Comparison of ENCODE assay signal across 8 cellular contexts in the genomic region with DNA sequence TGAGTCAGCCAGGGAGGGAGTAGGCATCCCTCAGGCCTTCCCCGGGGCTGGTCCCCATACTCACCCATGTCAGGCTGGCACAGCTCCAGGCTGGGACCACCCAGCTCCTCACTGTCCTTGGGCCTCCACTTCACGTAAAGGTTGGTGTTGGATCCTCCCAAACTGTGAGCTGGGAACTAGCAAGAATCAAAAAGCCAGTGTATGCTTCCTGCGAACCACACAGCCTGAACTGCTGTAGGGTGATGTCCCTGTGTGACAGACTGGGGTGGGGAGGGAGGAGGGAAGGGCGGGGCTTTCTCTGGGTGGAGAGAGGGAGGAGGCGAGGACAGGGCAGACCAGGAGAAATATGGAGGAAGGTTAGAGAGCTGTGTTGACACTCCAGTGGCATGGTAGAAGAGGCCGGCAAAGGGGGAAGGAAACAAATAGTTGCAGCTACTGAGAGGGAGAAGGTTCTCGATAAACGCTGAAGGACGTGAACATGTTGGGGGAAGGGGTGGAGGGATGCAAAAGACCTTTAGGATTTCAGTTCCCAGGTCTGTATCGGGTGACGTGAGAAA. TPM values are rescaled to one million over a fixed set of nuclear protein-coding genes. Genes with fewer than 3 reads are reported as not detected.
DNase-seq lines count a peak whose midpoint lies in the region; ATAC-seq and TF ChIP-seq lines count a peak whose summit lies in the region.

No MANE protein-coding gene starts in this region.

- intact Hi-C loops in PC-3 (cut with micrococcal nuclease): loop anchor here (2.0 kb wide), 4 partner anchors 49 to 351 kb away; partner anchors contain the start of gene NACA
- intact Hi-C loops in esophagus squamous epithelium (cut with DNase I): loop anchor here (5.0 kb wide), 1 partner anchor 51 kb away; the partner anchor contains the start of gene PTGES3

- TF ChIP-seq CTCF in PC-3 (conservative IDR thresholded peaks at IDR 0.05; ENCODE audit: low read depth, low read length) (no peak), esophagus squamous epithelium (IDR thresholded peaks at IDR 0.05) (no peak)

- H3K9ac ChIP-seq in HUES64 (ENCODE audit: low read depth, low read length): 0 out of 2 replicates have a peak overlapping the region, but pooled peaks have one; percentile 1
- peak overlapping the region; percentile 78 for H3K9ac ChIP-seq in PC-3 (ENCODE audit: low read length)

- peaks cover 41% of the 10 kb centered on the region for H3K36me3 ChIP-seq in HUES64 (ENCODE audit: insufficient read depth, low read length)
- peaks cover 29% of the 10 kb centered on the region for H3K36me3 ChIP-seq in PC-3 (ENCODE audit: low read depth, low read length)
- H3K36me3 ChIP-seq in esophagus squamous epithelium: peaks cover 26 to 39% (median 37%) of the 10 kb centered on the region in 3 donors

- no peaks in the 10 kb centered on the region for H3K9me2 ChIP-seq in PC-3 (replicated peaks; ENCODE audit: low read length)

- H3K79me2 ChIP-seq in PC-3 (ENCODE audit: low read length): peaks cover 48% of the 10 kb centered on the region

- H3K27ac Mint-ChIP-seq in activated T-cell treated with anti-CD3 and anti-CD28 coated beads, Interleukin-2, amount 50 U/mL, for 24 hours: peak overlapping the region; percentile 94
- H3K27ac Mint-ChIP-seq in naive thymus-derived CD8-positive, alpha-beta T cell: peak overlapping the region; percentile 90 to 100 (median 98)
- peak overlapping the region; percentile 96 for H3K27ac Mint-ChIP-seq in stimulated activated naive B cell treated with anti-CD40 and anti-IgM and Interleukin-4, amounts not matched to agents 10 μg/mL and 1 μg/mL and 100 μg/mL, for 72 hours

- BruUV-seq in PC-3 (replicated peaks; lab: Mats Ljungman, UMichigan): no TSS peak

- no peaks in the 10 kb centered on the region for H3K27me3 Mint-ChIP-seq in activated T-cell treated with anti-CD3 and anti-CD28 coated beads, Interleukin-2, amount 50 U/mL, for 24 hours
- H3K27me3 Mint-ChIP-seq in naive thymus-derived CD8-positive, alpha-beta T cell: no peaks in the 10 kb centered on the region
- H3K27me3 Mint-ChIP-seq in stimulated activated naive B cell treated with anti-CD40 and anti-IgM and Interleukin-4, amounts not matched to agents 10 μg/mL and 1 μg/mL and 100 μg/mL, for 72 hours: no peaks in the 10 kb centered on the region

- H3K4me1 ChIP-seq in HUES64 (ENCODE audit: insufficient read depth, low read length) (peaks cover 30% of the 10 kb centered on the region), PC-3 (ENCODE audit: insufficient read depth, low read length) (peaks cover 39% of the 10 kb centered on the region), esophagus squamous epithelium (peaks cover 41 to 87% (median 42%) of the 10 kb centered on the region in 3 donors)

- peaks cover 48% of the 10 kb centered on the region for H3K36me3 Mint-ChIP-seq in activated T-cell treated with anti-CD3 and anti-CD28 coated beads, Interleukin-2, amount 50 U/mL, for 24 hours (ENCODE audit: low read depth)
- H3K36me3 Mint-ChIP-seq in naive thymus-derived CD8-positive, alpha-beta T cell: peaks cover 0 to 40% (median 8%) of the 10 kb centered on the region in 3 donors
- H3K36me3 Mint-ChIP-seq in stimulated activated naive B cell treated with anti-CD40 and anti-IgM and Interleukin-4, amounts not matched to agents 10 μg/mL and 1 μg/mL and 100 μg/mL, for 72 hours: peaks cover 22 to 37% of the 10 kb centered on the region in 2 donors

- TF ChIP-seq POLR2A in esophagus squamous epithelium (IDR thresholded peaks at IDR 0.05): peak in 3 of 4 donors; percentile 47 to 82 (median 59)

- H3K27me3 ChIP-seq in HUES64 (ENCODE audit: insufficient read depth, low read length) (no peaks in the 10 kb centered on the region), PC-3 (ENCODE audit: low read length) (no peaks in the 10 kb centered on the region), esophagus squamous epithelium (no peaks in the 10 kb centered on the region)

- peak overlapping the region; percentile 100 for H3K4me2 ChIP-seq in PC-3 (ENCODE audit: low read length)

- CTCF ChIA-PET in PC-3 (lab: Charles Lee): interaction anchor here (0.5 to 1.5 kb wide), 19 partner anchors 8 to 365 kb away, joined by 3 to 19 read pairs (median 6); partner anchors contain the start of genes ATP5F1B, NACA, PTGES3 and RBMS2

- H3K4me3 Mint-ChIP-seq in activated T-cell treated with anti-CD3 and anti-CD28 coated beads, Interleukin-2, amount 50 U/mL, for 24 hours: peak overlapping the region; percentile 85
- H3K4me3 Mint-ChIP-seq in naive thymus-derived CD8-positive, alpha-beta T cell: peak overlapping the region; percentile 84 to 99 (median 96)
- peak overlapping the region; percentile 90 to 97 for H3K4me3 Mint-ChIP-seq in stimulated activated naive B cell treated with anti-CD40 and anti-IgM and Interleukin-4, amounts not matched to agents 10 μg/mL and 1 μg/mL and 100 μg/mL, for 72 hours

- H3K4me3 ChIP-seq in HUES64 (ENCODE audit: low read length): peak overlapping the region; percentile 80
- H3K4me3 ChIP-seq in PC-3 (ENCODE audit: low read length): peak overlapping the region; percentile 90
- H3K4me3 ChIP-seq in esophagus squamous epithelium: peak overlapping the region; percentile 59 to 95 (median 89)

- POLR2A ChIA-PET in PC-3 (lab: Charles Lee; ENCODE audit: unreplicated experiment): interaction anchor here (0.6 to 1.5 kb wide), 5 partner anchors 32 to 115 kb away, joined by 3 to 11 read pairs (median 4); partner anchors contain the start of genes NACA, PTGES3 and RBMS2
- POLR2A ChIA-PET in naive thymus-derived CD8-positive, alpha-beta T cell (lab: Charles Lee): interaction anchor here (0.5 to 11.5 kb wide), 18 partner anchors 10 to 593 kb away, joined by 3 to 218 read pairs (median 4); partner anchors contain the start of genes ATP5F1B, CNPY2, NACA and PRIM1

- H3K27ac ChIP-seq in HUES64 (ENCODE audit: low read depth, low read length): peak overlapping the region; percentile 76; the same call in 1 of the 2 replicates
- H3K27ac ChIP-seq in PC-3 (ENCODE audit: low read length): peak overlapping the region; percentile 83
- peak overlapping the region; percentile 97 to 99 (median 98) for H3K27ac ChIP-seq in esophagus squamous epithelium

- no peaks in the 10 kb centered on the region for H3K9me3 ChIP-seq in HUES64 (ENCODE audit: insufficient read depth, low read depth, low read length)
- no peaks in the 10 kb centered on the region for H3K9me3 ChIP-seq in PC-3 (ENCODE audit: low read length)
- H3K9me3 ChIP-seq in esophagus squamous epithelium: no peaks in the 10 kb centered on the region

- ATAC-seq in GM21515 (IDR thresholded peaks at IDR 0.05; ENCODE audit: unreplicated experiment) (peak; percentile 40), PC-3 (peak; percentile 65)
- peak; percentile 65 to 66 for ATAC-seq in naive thymus-derived CD8-positive, alpha-beta T cell
- peak; percentile 70 to 73 for ATAC-seq in stimulated activated naive B cell treated with anti-CD40 and anti-IgM and Interleukin-4, amounts not matched to agents 10 μg/mL and 1 μg/mL and 100 μg/mL, for 72 hours (replicated peaks)

- WGBS in HUES64: 3% methylated on average over 11 of the region's 11 CpGs
- WGBS in esophagus squamous epithelium, 2 donors: 0% methylated on average over 7 to 9 of the region's 11 CpGs

- DNase-seq in DMS 273 (lab: John Stamatoyannopoulos, UW; ENCODE audit: unreplicated experiment): peak; percentile 88
- DNase-seq in PC-3: peak; percentile 86
- DNase-seq in activated T-cell treated with anti-CD3 and anti-CD28 coated beads, Interleukin-2, amount 50 U/mL, for 24 hours: peak; percentile 88
- no peak for DNase-seq in esophagus squamous epithelium (lab: John Stamatoyannopoulos, UW)
- DNase-seq in naive thymus-derived CD8-positive, alpha-beta T cell: peak; percentile 55 to 87 (median 72)
- DNase-seq in stimulated activated naive B cell treated with anti-CD40 and anti-IgM and Interleukin-4, amounts not matched to agents 10 μg/mL and 1 μg/mL and 100 μg/mL, for 72 hours: peak; percentile 74

- H4K20me1 ChIP-seq in PC-3 (ENCODE audit: low read length): 0 out of 2 replicates have a peak, but pooled peaks cover 8% of the 10 kb centered on the region

- no peaks in the 10 kb centered on the region for H3K9me3 Mint-ChIP-seq in activated T-cell treated with anti-CD3 and anti-CD28 coated beads, Interleukin-2, amount 50 U/mL, for 24 hours
- H3K9me3 Mint-ChIP-seq in naive thymus-derived CD8-positive, alpha-beta T cell: no peaks in the 10 kb centered on the region
- H3K9me3 Mint-ChIP-seq in stimulated activated naive B cell treated with anti-CD40 and anti-IgM and Interleukin-4, amounts not matched to agents 10 μg/mL and 1 μg/mL and 100 μg/mL, for 72 hours: no peaks in the 10 kb centered on the region

- H3K4me1 Mint-ChIP-seq in activated T-cell treated with anti-CD3 and anti-CD28 coated beads, Interleukin-2, amount 50 U/mL, for 24 hours (ENCODE audit: low read depth): peaks cover 82% of the 10 kb centered on the region
- H3K4me1 Mint-ChIP-seq in naive thymus-derived CD8-positive, alpha-beta T cell: peaks cover 39 to 68% (median 60%) of the 10 kb centered on the region in 4 donors
- peaks cover 55 to 77% of the 10 kb centered on the region in 2 donors for H3K4me1 Mint-ChIP-seq in stimulated activated naive B cell treated with anti-CD40 and anti-IgM and Interleukin-4, amounts not matched to agents 10 μg/mL and 1 μg/mL and 100 μg/mL, for 72 hours

- peaks cover 12% of the 10 kb centered on the region for H3F3A ChIP-seq in PC-3 (ENCODE audit: low read length, unreplicated experiment)

- peak overlapping the region; percentile 49 for H2AFZ ChIP-seq in PC-3 (ENCODE audit: low read length)

RNA-seq across cellular contexts. Expression of gene BAZ2A, which starts 6.1 kb away (rescaled TPM):
- polyA plus RNA-seq in HUES64 (2013, experiment 1 of 2): 53.3 TPM
- 58.5 TPM for polyA plus RNA-seq in HUES64 (2013, experiment 2 of 2)
- total RNA-seq in PC-3 (2014; rRNA removed): 33.8 and 43.0 TPM in 2 replicates
- 10 to 100 TPM; 36.7 to 65.3 (median 59.8) TPM for total RNA-seq in esophagus squamous epithelium
- total RNA-seq in naive thymus-derived CD8-positive, alpha-beta T cell: 100 to 1,000 TPM; 198 to 202 TPM
- polyA plus RNA-seq in naive thymus-derived CD8-positive, alpha-beta T cell: 10 to 100 TPM; 14.3 to 29.5 (median 24.1) TPM

RNA-seq across cellular contexts. Expression of gene ATP5F1B, which starts 9.6 kb away (rescaled TPM):
- polyA plus RNA-seq in HUES64 (2013, experiment 1 of 2): 774 TPM
- 792 TPM for polyA plus RNA-seq in HUES64 (2013, experiment 2 of 2)
- total RNA-seq in PC-3 (2014; rRNA removed) (981 and 1,046 TPM in 2 replicates), esophagus squamous epithelium (100 to 1,000 TPM; 337 to 726 (median 526) TPM)
- 100 to 1,000 TPM; 269 to 285 TPM for total RNA-seq in naive thymus-derived CD8-positive, alpha-beta T cell
- 100 to 1,000 TPM; 724 to 879 (median 771) TPM for polyA plus RNA-seq in naive thymus-derived CD8-positive, alpha-beta T cell

RNA-seq across cellular contexts. Expression of gene PTGES3, which starts 51.9 kb away (rescaled TPM):
- polyA plus RNA-seq in HUES64 (2013, experiment 1 of 2): 371 TPM
- 392 TPM for polyA plus RNA-seq in HUES64 (2013, experiment 2 of 2)
- total RNA-seq in PC-3 (2014; rRNA removed) (165 and 172 TPM in 2 replicates), esophagus squamous epithelium (100 to 1,000 TPM in 2 of 4 donors, 10 to 100 TPM in 2; 61.9 to 157 (median 100) TPM)
- 100 to 1,000 TPM; 179 to 197 TPM for total RNA-seq in naive thymus-derived CD8-positive, alpha-beta T cell
- polyA plus RNA-seq in naive thymus-derived CD8-positive, alpha-beta T cell: 100 to 1,000 TPM; 229 to 236 (median 234) TPM
